15 cellular contexts compared by ENCODE assay signal in the genomic region with DNA sequence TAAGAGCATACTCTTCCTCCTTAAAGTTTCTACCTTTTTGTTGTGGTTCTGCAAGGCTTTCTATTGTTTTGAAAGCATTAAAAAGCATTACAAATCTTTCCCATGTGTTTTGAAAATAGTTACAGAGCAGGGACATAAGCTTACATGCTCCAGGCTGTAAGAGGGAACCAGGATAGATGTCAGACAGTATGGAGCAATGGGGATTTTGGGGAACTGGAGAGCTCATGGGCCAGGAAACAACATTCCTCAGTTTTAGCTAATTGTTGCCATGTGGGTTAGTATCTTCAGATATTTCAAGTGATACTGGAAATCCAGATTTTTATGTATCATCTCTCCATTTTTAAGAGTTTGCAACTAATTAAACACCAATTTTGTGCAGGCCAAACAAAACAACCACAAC. TPM values are rescaled to one million over a fixed set of nuclear protein-coding genes. Genes with fewer than 3 reads are reported as not detected.
A peak's percentile ranks its signal among the peaks of the same experiment; 100 is the strongest.
DNase-seq lines count a peak whose midpoint lies in the region; ATAC-seq and TF ChIP-seq lines count a peak whose summit lies in the region.
"Had no signal": no experiment of that assay in that cellular context is flagged by ENCODE, and none has a peak within 500 bp of the region (broad histone marks: within the 10 kb centered on the region; RNA-seq: fewer than 3 reads in every experiment).

No MANE protein-coding gene starts in this region.

- H3K4me2 ChIP-seq in KMS-11 = peak overlapping the region; percentile 90
- H3K4me2 ChIP-seq in osteoblast (ENCODE audit: insufficient read depth, low read length) = peak overlapping the region; percentile 13
- H3K4me2 ChIP-seq: A549 had no signal

- H3K4me1 Mint-ChIP-seq in activated CD4-positive, alpha-beta T cell treated with anti-CD3 and anti-CD28 coated beads, Interleukin-2, amount 10 ng/mL, durations not matched to agents 24 days and 14 days = peaks cover 29% of the 10 kb centered on the region
- H3K4me1 Mint-ChIP-seq in activated naive CD8-positive, alpha-beta T cell treated with anti-CD3 and anti-CD28 coated beads, Interleukin-2, amount 50 U/mL, for 24 hours = peaks cover 44% of the 10 kb centered on the region

- H2AFZ ChIP-seq in KMS-11 (ENCODE audit: low read depth) = no peak overlapping the region
- H2AFZ ChIP-seq in osteoblast (ENCODE audit: low read length) = no peak overlapping the region

- H3K27ac ChIP-seq in KMS-11 (no peak overlapping the region), osteoblast (ENCODE audit: low read depth, low read length) (no peak overlapping the region)
- H3K27ac ChIP-seq: A549, SJSA1 had no signal

- no peaks in the 10 kb centered on the region for H3K27me3 Mint-ChIP-seq in activated CD4-positive, alpha-beta T cell treated with anti-CD3 and anti-CD28 coated beads, Interleukin-2, amount 10 ng/mL, durations not matched to agents 24 days and 14 days
- H3K27me3 Mint-ChIP-seq in activated naive CD8-positive, alpha-beta T cell treated with anti-CD3 and anti-CD28 coated beads, Interleukin-2, amount 50 U/mL, for 24 hours = no peaks in the 10 kb centered on the region

- peak overlapping the region; percentile 88 for H3K4me3 Mint-ChIP-seq in activated CD4-positive, alpha-beta T cell treated with anti-CD3 and anti-CD28 coated beads, Interleukin-2, amount 10 ng/mL, durations not matched to agents 24 days and 14 days
- peak overlapping the region; percentile 95 for H3K4me3 Mint-ChIP-seq in activated naive CD8-positive, alpha-beta T cell treated with anti-CD3 and anti-CD28 coated beads, Interleukin-2, amount 50 U/mL, for 24 hours

- H3K36me3 Mint-ChIP-seq in activated CD4-positive, alpha-beta T cell treated with anti-CD3 and anti-CD28 coated beads, Interleukin-2, amount 10 ng/mL, durations not matched to agents 24 days and 14 days (ENCODE audit: low read depth) = peaks cover 34% of the 10 kb centered on the region
- peaks cover 22% of the 10 kb centered on the region for H3K36me3 Mint-ChIP-seq in activated naive CD8-positive, alpha-beta T cell treated with anti-CD3 and anti-CD28 coated beads, Interleukin-2, amount 50 U/mL, for 24 hours (ENCODE audit: low read depth)

- H3K4me1 ChIP-seq in KMS-11 (ENCODE audit: low read depth, poor library complexity, severe bottlenecking) = peaks cover 66% of the 10 kb centered on the region
- H3K4me1 ChIP-seq in osteoblast (ENCODE audit: insufficient read depth, low read length) = peaks cover 30% of the 10 kb centered on the region

- DNase-seq in activated CD4-positive, alpha-beta T cell treated with anti-CD3 and anti-CD28 coated beads, Interleukin-2, amount 10 ng/mL, durations not matched to agents 24 days and 14 days = no peak
- no peak for DNase-seq in activated CD4-positive, alpha-beta T cell treated with anti-CD3 and anti-CD28 coated beads, Interleukin-2, amount 50 U/mL, for 1 hour
- DNase-seq in activated naive CD8-positive, alpha-beta T cell treated with anti-CD3 and anti-CD28 coated beads, Interleukin-2, amount 50 U/mL, for 24 hours = no peak
- no peak for DNase-seq in osteoblast (ENCODE audit: insufficient read length, low spot score, missing footprints)
- DNase-seq: activated gamma-delta T cell treated with Interleukin-2 at 50 U/mL for 16 hours, mammary epithelial cell, occipital lobe, small intestine, upper lobe of left lung had no signal

- H3K27me3 ChIP-seq in KMS-11 (ENCODE audit: insufficient read depth, low read depth) (no peaks in the 10 kb centered on the region), osteoblast (ENCODE audit: insufficient read depth, low read length) (no peaks in the 10 kb centered on the region)
- H3K27me3 ChIP-seq: SJSA1, upper lobe of left lung had no signal

- intact Hi-C loops in activated CD4-positive, alpha-beta T cell treated with anti-CD3 and anti-CD28 coated beads, Interleukin-2, amount 10 ng/mL, durations not matched to agents 24 days and 14 days (cut with micrococcal nuclease) = loop anchor here (10.0 kb wide), 1 partner anchor 1289 kb away; a partner anchor contains a TSS

- H4K20me1 ChIP-seq in KMS-11 (ENCODE audit: insufficient read depth) = no peaks in the 10 kb centered on the region
- H4K20me1 ChIP-seq in osteoblast (ENCODE audit: insufficient read depth, low read length) = no peaks in the 10 kb centered on the region

- H3K36me3 ChIP-seq in KMS-11 (ENCODE audit: insufficient read depth) (no peaks in the 10 kb centered on the region), osteoblast (ENCODE audit: insufficient read depth, low read length) (no peaks in the 10 kb centered on the region)
- H3K36me3 ChIP-seq: upper lobe of left lung had no signal

- no peak for ATAC-seq in activated naive CD8-positive, alpha-beta T cell treated with anti-CD3 and anti-CD28 coated beads, Interleukin-2, amount 50 U/mL, for 24 hours
- ATAC-seq in GM18519 (IDR thresholded peaks at IDR 0.05; ENCODE audit: low FRiP score, unreplicated experiment) = no peak
- ATAC-seq in HG03045 (IDR thresholded peaks at IDR 0.05; ENCODE audit: unreplicated experiment) = no peak
- no peak for ATAC-seq in GM19467 (IDR thresholded peaks at IDR 0.05; ENCODE audit: unreplicated experiment)
- ATAC-seq: A549 had no signal

- no peaks in the 10 kb centered on the region for H3K9me3 Mint-ChIP-seq in activated CD4-positive, alpha-beta T cell treated with anti-CD3 and anti-CD28 coated beads, Interleukin-2, amount 10 ng/mL, durations not matched to agents 24 days and 14 days
- H3K9me3 Mint-ChIP-seq in activated naive CD8-positive, alpha-beta T cell treated with anti-CD3 and anti-CD28 coated beads, Interleukin-2, amount 50 U/mL, for 24 hours = no peaks in the 10 kb centered on the region

- H3K9ac ChIP-seq in KMS-11 = no peak overlapping the region

- H3K4me3 ChIP-seq in KMS-11 (IDR thresholded peaks at IDR 0.05; ENCODE audit: insufficient read depth, low read depth, low read length) (no peak overlapping the region), osteoblast (ENCODE audit: insufficient read depth, low read length) (no peak overlapping the region)
- H3K4me3 ChIP-seq: A549, SJSA1, upper lobe of left lung had no signal

- no peaks in the 10 kb centered on the region for H3K9me3 ChIP-seq in osteoblast (ENCODE audit: low read depth, low read length)
- H3K9me3 ChIP-seq: A549, SJSA1, upper lobe of left lung had no signal

- H3K79me2 ChIP-seq in KMS-11 (ENCODE audit: insufficient read depth, low read depth) (peaks cover 68% of the 10 kb centered on the region), osteoblast (ENCODE audit: insufficient read depth, low read length) (peaks cover 67% of the 10 kb centered on the region)

- no peak for TF ChIP-seq CTCF in KMS-11 (conservative IDR thresholded peaks at IDR 0.05; ENCODE audit: low read depth, low read length)
- TF ChIP-seq CTCF in osteoblast (IDR thresholded peaks at IDR 0.05; ENCODE audit: extremely low read depth, low read depth, low read length) = no peak

- H3K27ac Mint-ChIP-seq in activated CD4-positive, alpha-beta T cell treated with anti-CD3 and anti-CD28 coated beads, Interleukin-2, amount 10 ng/mL, durations not matched to agents 24 days and 14 days = peak overlapping the region; percentile 94
- peak overlapping the region; percentile 86 for H3K27ac Mint-ChIP-seq in activated naive CD8-positive, alpha-beta T cell treated with anti-CD3 and anti-CD28 coated beads, Interleukin-2, amount 50 U/mL, for 24 hours

RNA-seq across cellular contexts. Expression of a gene that starts 3.5 kb away (rescaled TPM):
- 172 and 175 TPM in 2 replicates for total RNA-seq in activated CD4-positive, alpha-beta T cell treated with anti-CD3 and anti-CD28 coated beads, Interleukin-2, amount 10 ng/mL, durations not matched to agents 24 days and 14 days
- total RNA-seq in osteoblast = 68.8 and 81.3 TPM in 2 replicates
